Comparison of ENCODE assay signal across 10 cellular contexts in genomic region chr17:82864721-82865240, GRCh38. TPM values are rescaled to one million over a fixed set of nuclear protein-coding genes. Genes with fewer than 3 reads are reported as not detected.
A peak's percentile ranks its signal among the peaks of the same experiment; 100 is the strongest.
DNase-seq lines count a peak whose midpoint lies in the region; ATAC-seq and TF ChIP-seq lines count a peak whose summit lies in the region.
"Had no signal": no experiment of that assay in that cellular context is flagged by ENCODE, and none has a peak within 500 bp of the region (broad histone marks: within the 10 kb centered on the region; RNA-seq: fewer than 3 reads in every experiment).

No MANE protein-coding gene starts in this region.

- H3K27me3 ChIP-seq in neural progenitor cell: no peaks in the 10 kb centered on the region
- no peaks in the 10 kb centered on the region for H3K27me3 ChIP-seq in right lobe of liver

- H3K79me2 ChIP-seq in neural progenitor cell (ENCODE audit: low read depth): peaks cover 27% of the 10 kb centered on the region

- H3K9me3 ChIP-seq in neural progenitor cell (ENCODE audit: low read depth) (no peaks in the 10 kb centered on the region), right lobe of liver (no peaks in the 10 kb centered on the region)

- H3K9me3 Mint-ChIP-seq in IgD-negative memory B cell: no peaks in the 10 kb centered on the region
- no peaks in the 10 kb centered on the region for H3K9me3 Mint-ChIP-seq in activated T-cell treated with anti-CD3 and anti-CD28 coated beads, Interleukin-2, amount 50 U/mL, for 4 hours
- H3K9me3 Mint-ChIP-seq in neural progenitor cell: no peaks in the 10 kb centered on the region

- peaks cover 27 to 35% (median 33%) of the 10 kb centered on the region in 3 donors for H3K4me1 Mint-ChIP-seq in IgD-negative memory B cell
- peaks cover 75% of the 10 kb centered on the region for H3K4me1 Mint-ChIP-seq in activated T-cell treated with anti-CD3 and anti-CD28 coated beads, Interleukin-2, amount 50 U/mL, for 4 hours (ENCODE audit: low read depth)
- peaks cover 61% of the 10 kb centered on the region for H3K4me1 Mint-ChIP-seq in neural progenitor cell

- H3K4me3 ChIP-seq in neural progenitor cell (no peak overlapping the region), right lobe of liver (no peak overlapping the region)

- H4K20me1 ChIP-seq in neural progenitor cell (ENCODE audit: low read depth): peaks cover 37% of the 10 kb centered on the region

- no peak overlapping the region for H3K4me2 ChIP-seq in neural progenitor cell

- H3K4me3 Mint-ChIP-seq in IgD-negative memory B cell (peak overlapping the region; percentile 29 to 80 (median 66)), neural progenitor cell (no peak overlapping the region)
- H3K4me3 Mint-ChIP-seq in activated T-cell treated with anti-CD3 and anti-CD28 coated beads, Interleukin-2, amount 50 U/mL, for 4 hours: peak overlapping the region; percentile 78

- intact Hi-C loops in right lobe of liver (cut with DNase I): no loop called here

- H3K36me3 Mint-ChIP-seq in IgD-negative memory B cell (no peaks in the 10 kb centered on the region), neural progenitor cell (peaks cover 3% of the 10 kb centered on the region)
- H3K36me3 Mint-ChIP-seq in activated T-cell treated with anti-CD3 and anti-CD28 coated beads, Interleukin-2, amount 50 U/mL, for 4 hours (ENCODE audit: insufficient read depth): peaks cover 4% of the 10 kb centered on the region

- TF ChIP-seq CTCF in GM10266 (IDR thresholded peaks at IDR 0.05; ENCODE audit: control insufficient read depth, insufficient read depth, low read depth, missing control alignments) (peak; percentile 26), neural progenitor cell (IDR thresholded peaks at IDR 0.05) (no peak), right lobe of liver (IDR thresholded peaks at IDR 0.05) (no peak)

- peak overlapping the region; percentile 52 to 89 (median 85) for H3K27ac Mint-ChIP-seq in IgD-negative memory B cell
- H3K27ac Mint-ChIP-seq in neural progenitor cell: peak overlapping the region; percentile 65

- H3K27me3 Mint-ChIP-seq in IgD-negative memory B cell: no peaks in the 10 kb centered on the region
- no peaks in the 10 kb centered on the region for H3K27me3 Mint-ChIP-seq in activated T-cell treated with anti-CD3 and anti-CD28 coated beads, Interleukin-2, amount 50 U/mL, for 4 hours (ENCODE audit: low read depth)
- H3K27me3 Mint-ChIP-seq in neural progenitor cell (ENCODE audit: insufficient read depth, low read depth): peaks cover 8% of the 10 kb centered on the region

- no peak for DNase-seq in GM10266 (ENCODE audit: extremely low spot score)
- DNase-seq in activated T-cell treated with anti-CD3 and anti-CD28 coated beads, Interleukin-2, amount 50 U/mL, for 4 hours: no peak
- no peak for DNase-seq in neural progenitor cell (ENCODE audit: low spot score)
- DNase-seq in right lobe of liver: no peak
- DNase-seq: NCI-H774 had no signal

- no peak overlapping the region for H3K27ac ChIP-seq in neural progenitor cell
- no peak overlapping the region for H3K27ac ChIP-seq in right lobe of liver

- no CpG with 5 or more reads among the region's 14 CpGs for WGBS in right lobe of liver (ENCODE audit: insufficient coverage, low coverage, low lambda C conversion rate, missing lambda C conversion rate)

- ATAC-seq in activated T-cell treated with anti-CD3 and anti-CD28 coated beads, Interleukin-2, amount 50 U/mL, for 4 hours: no peak
- no peak for ATAC-seq in HG02623 (IDR thresholded peaks at IDR 0.05; ENCODE audit: unreplicated experiment)
- ATAC-seq in right lobe of liver: no peak
- ATAC-seq in HG03460 (IDR thresholded peaks at IDR 0.05; ENCODE audit: unreplicated experiment): no peak
- no peak for ATAC-seq in GM21737 (IDR thresholded peaks at IDR 0.05; ENCODE audit: unreplicated experiment)

- no peaks in the 10 kb centered on the region for H3K36me3 ChIP-seq in neural progenitor cell
- no peaks in the 10 kb centered on the region for H3K36me3 ChIP-seq in right lobe of liver

- H2AFZ ChIP-seq in neural progenitor cell (replicated peaks): no peak overlapping the region

- no peak overlapping the region for H3K9ac ChIP-seq in neural progenitor cell

- H3F3A ChIP-seq in neural progenitor cell (ENCODE audit: low read depth): no peaks in the 10 kb centered on the region

- H3K4me1 ChIP-seq in neural progenitor cell: peaks cover 28% of the 10 kb centered on the region
- H3K4me1 ChIP-seq in right lobe of liver: no peaks in the 10 kb centered on the region

- no peak for TF ChIP-seq POLR2A in right lobe of liver (IDR thresholded peaks at IDR 0.05)

RNA-seq across cellular contexts. Expression of gene ZNF750, which starts 25.0 kb away (rescaled TPM):
- polyA plus RNA-seq in IgD-negative memory B cell: not detected
- total RNA-seq in activated T-cell treated with anti-CD3 and anti-CD28 coated beads, Interleukin-2, amount 50 U/mL, for 4 hours: not detected
- total RNA-seq in neural progenitor cell (ENCODE audit: low replicate concordance) (not detected in 2 replicates), right lobe of liver (not detected)
- total RNA-seq: fibroblast of lung had no signal
- polyA plus RNA-seq: fibroblast of lung had no signal
